ENCODE assay signal across 20 cellular contexts in genomic region chr10:68087338-68088029, GRCh38. TPM values are rescaled to one million over a fixed set of nuclear protein-coding genes. Genes with fewer than 3 reads are reported as not detected.
DNase-seq lines count a peak whose midpoint lies in the region; ATAC-seq and TF ChIP-seq lines count a peak whose summit lies in the region.
"Had no signal": no experiment of that assay in that cellular context is flagged by ENCODE, and none has a peak within 500 bp of the region (broad histone marks: within the 10 kb centered on the region; RNA-seq: fewer than 3 reads in every experiment).

No MANE protein-coding gene starts in this region.

- WGBS in HUES64, result 73% methylated on average over 3 of the region's 3 CpGs

- DNase-seq in Caco-2 (no peak), epithelial cell of esophagus (ENCODE audit: low read depth) (peak; percentile 40), kidney tubule cell (ENCODE audit: low spot score) (peak; percentile 57), NCI-H2029 (lab: John Stamatoyannopoulos, UW) (no peak)
- DNase-seq in stimulated activated CD8-positive, alpha-beta memory T cell treated with anti-CD3 and anti-CD28 coated beads, Interleukin-4, amount 100 ng/mL, for 48 hours, result no peak
- DNase-seq: activated CD4-positive, alpha-beta T cell treated with anti-CD3 and anti-CD28 coated beads, Interleukin-2, amount 50 U/mL, for 4 hours; amygdala; DMS 273 treated with DMSO at 0.1 percent for 48 hours; esophagus squamous epithelium; mucosa of descending colon; NCI-H1694 treated with DMSO at 0.1 percent for 48 hours; NCI-H524 treated with DMSO at 0.1 percent for 48 hours; pancreas; T-helper 9 cell had no signal

- peaks cover 3% of the 10 kb centered on the region for H3K27me3 Mint-ChIP-seq in Caco-2 (ENCODE audit: insufficient read depth, unreplicated experiment)

- H3K4me3 Mint-ChIP-seq in Caco-2 (ENCODE audit: unreplicated experiment), result no peak overlapping the region

- peaks cover 19% of the 10 kb centered on the region for H3K4me1 Mint-ChIP-seq in Caco-2 (ENCODE audit: low read depth, unreplicated experiment)

- H3K27me3 ChIP-seq in Caco-2 (replicated peaks; ENCODE audit: control insufficient read depth, insufficient read depth, low read length) (no peaks in the 10 kb centered on the region), HUES64 (ENCODE audit: insufficient read depth, low read length) (no peaks in the 10 kb centered on the region)
- H3K27me3 ChIP-seq: esophagus squamous epithelium, pancreas had no signal

- no peaks in the 10 kb centered on the region for H3K9me3 ChIP-seq in Caco-2
- no peaks in the 10 kb centered on the region for H3K9me3 ChIP-seq in HUES64 (ENCODE audit: insufficient read depth, low read depth, low read length)
- H3K9me3 ChIP-seq: esophagus squamous epithelium, mucosa of descending colon, pancreas had no signal

- CTCF ChIA-PET in Caco-2 (lab: Charles Lee), result interaction anchor here (1.0 kb wide), 1 partner anchor 38 kb away, joined by 3 read pairs; no protein-coding TSS in a partner anchor

- H3K27ac ChIP-seq in HUES64 (ENCODE audit: low read depth, low read length), result peak overlapping the region; percentile 30; the same call in 1 of the 2 replicates
- H3K27ac ChIP-seq: esophagus squamous epithelium, HL-60, pancreas, RWPE1 had no signal

- no peaks in the 10 kb centered on the region for H3K36me3 Mint-ChIP-seq in Caco-2 (ENCODE audit: insufficient read depth, unreplicated experiment)

- POLR2A ChIA-PET in Caco-2 (lab: Charles Lee), result interaction anchor here (0.6 kb wide), 1 partner anchor 27 kb away, joined by 3 read pairs; no protein-coding TSS in a partner anchor

- no TSS peak for BruUV-seq in Caco-2 (replicated peaks; lab: Mats Ljungman, UMichigan)

- intact Hi-C loops in Caco-2 (cut with micrococcal nuclease; ENCODE audit: unreplicated experiment), result no loop called here

- peaks cover 10% of the 10 kb centered on the region for H3K4me1 ChIP-seq in Caco-2
- H3K4me1 ChIP-seq in HUES64 (ENCODE audit: insufficient read depth, low read length), result peaks cover 20% of the 10 kb centered on the region
- H3K4me1 ChIP-seq: pancreas had no signal

- H3K9me3 Mint-ChIP-seq in Caco-2 (ENCODE audit: unreplicated experiment), result no peaks in the 10 kb centered on the region

- H3K36me3 ChIP-seq in Caco-2 (ENCODE audit: control insufficient read depth, insufficient read depth, low read length) (no peaks in the 10 kb centered on the region), HUES64 (ENCODE audit: insufficient read depth, low read length) (no peaks in the 10 kb centered on the region)
- H3K36me3 ChIP-seq: esophagus squamous epithelium, pancreas had no signal

- H3K4me3 ChIP-seq in Caco-2 (ENCODE audit: low read depth, low read length) (no peak overlapping the region), HUES64 (ENCODE audit: low read length) (no peak overlapping the region), epithelial cell of esophagus (ENCODE audit: low read length) (no peak overlapping the region)
- H3K4me3 ChIP-seq: esophagus squamous epithelium, mucosa of descending colon, pancreas had no signal

- ATAC-seq in GM19452 (IDR thresholded peaks at IDR 0.05; ENCODE audit: unreplicated experiment), result no peak
- no peak for ATAC-seq in GM18861 (IDR thresholded peaks at IDR 0.05; ENCODE audit: unreplicated experiment)
- ATAC-seq: mucosa of descending colon, pancreas had no signal

- 0 out of 2 replicates have a peak overlapping the region, but pooled peaks have one; percentile 10 for H3K9ac ChIP-seq in HUES64 (ENCODE audit: low read depth, low read length)

- no peak for TF ChIP-seq CTCF in Caco-2 (IDR thresholded peaks at IDR 0.05; ENCODE audit: insufficient read depth in 1 of 2, low read depth in 1 of 2, low read length in 1 of 2, severe bottlenecking in 1 of 2, unreplicated experiment in 1 of 2)
- no peak for TF ChIP-seq CTCF in epithelial cell of esophagus (IDR thresholded peaks at IDR 0.05; ENCODE audit: insufficient read depth, low read depth, low read length, missing control alignments)

- peak overlapping the region; percentile 26 for H3K27ac Mint-ChIP-seq in Caco-2 (ENCODE audit: unreplicated experiment)

RNA-seq across cellular contexts. Expression of gene HERC4, which starts 12.4 kb away (rescaled TPM):
- 59.4 and 65.2 TPM in 2 replicates for total RNA-seq in Caco-2 (2022)
- 15.3 TPM for polyA plus RNA-seq in HUES64 (2013, experiment 1 of 2)
- 18.0 TPM for polyA plus RNA-seq in HUES64 (2013, experiment 2 of 2)

RNA-seq across cellular contexts. Expression of gene MYPN, which starts 21.8 kb away (rescaled TPM):
- not detected in 2 replicates for total RNA-seq in Caco-2 (2022)
- not detected for polyA plus RNA-seq in HUES64 (2013, experiment 1 of 2)
- polyA plus RNA-seq in HUES64 (2013, experiment 2 of 2), result not detected
- total RNA-seq: esophagus squamous epithelium, subcutaneous adipose tissue had no signal

Comparison
In these comparisons a context has a peak if more than half of its experiments do, and no peak if none do; other contexts are left out.
1. DNase-seq: peak in epithelial cell of esophagus (single experiment) and kidney tubule cell (single experiment); none in Caco-2 (0 of 2), NCI-H2029 (single experiment) and stimulated activated CD8-positive, alpha-beta memory T cell treated with anti-CD3 and anti-CD28 coated beads, Interleukin-4, amount 100 ng/mL, for 48 hours (single experiment).